18 cellular contexts compared by ENCODE assay signal in the genomic region with DNA sequence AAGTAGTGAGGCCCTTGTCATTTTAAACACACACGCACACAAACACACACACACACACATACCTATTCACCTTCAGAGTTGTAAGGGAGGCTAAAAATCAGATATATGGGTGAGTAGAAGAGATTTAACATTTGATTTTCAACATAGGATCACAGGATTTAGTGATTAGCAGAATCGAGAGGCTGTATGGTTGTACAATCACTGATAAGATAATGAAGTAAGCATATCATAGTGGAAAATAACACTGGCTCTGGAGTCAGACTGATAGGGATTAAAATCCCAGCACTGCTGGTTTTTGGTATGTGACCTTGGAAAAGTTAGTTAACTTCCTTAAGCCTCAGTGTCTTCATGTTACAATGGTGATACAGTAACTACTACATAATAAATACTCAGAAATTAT.
"Had no signal": no experiment of that assay in that cellular context is flagged by ENCODE, and none has a peak within 500 bp of the region (broad histone marks: within the 10 kb centered on the region; RNA-seq: fewer than 3 reads in every experiment).

No MANE protein-coding gene starts in this region.

- H3K27me3 Mint-ChIP-seq: activated naive CD4-positive, alpha-beta T cell treated with anti-CD3 and anti-CD28 coated beads, Interleukin-2, amount 50 U/mL, for 24 hours; natural killer cell treated with Interleukin-12 subunit alpha and Interleukin-12 subunit beta and Interleukin-15 and Interleukin-18, amount 100 ng/mL, for 72 hours; progenitor cell of endocrine pancreas; type B pancreatic cell had no signal

- H3K27me3 ChIP-seq: heart left ventricle had no signal

- H3K4me1 Mint-ChIP-seq: activated naive CD4-positive, alpha-beta T cell treated with anti-CD3 and anti-CD28 coated beads, Interleukin-2, amount 50 U/mL, for 24 hours; immature natural killer cell; stimulated activated naive CD8-positive, alpha-beta T cell treated with anti-CD3 and anti-CD28 coated beads, Interleukin-15, amount 100 ng/mL, for 72 hours had no signal

- H3K4me3 Mint-ChIP-seq: activated naive CD4-positive, alpha-beta T cell treated with anti-CD3 and anti-CD28 coated beads, Interleukin-2, amount 50 U/mL, for 24 hours; activated T-cell treated with anti-CD3 and anti-CD28 coated beads, Interleukin-2, amount 50 U/mL, for 4 hours; effector memory CD8-positive, alpha-beta T cell; immature natural killer cell; natural killer cell treated with Interleukin-12 subunit alpha and Interleukin-12 subunit beta and Interleukin-15 and Interleukin-18, amount 100 ng/mL, for 72 hours; stimulated activated naive CD8-positive, alpha-beta T cell treated with anti-CD3 and anti-CD28 coated beads, Interleukin-15, amount 100 ng/mL, for 72 hours; T-helper 1 cell treated with Interleukin-12 subunit alpha and Interleukin-12 subunit beta and Interleukin-4 antibody, amounts not matched to agents 30 μg/mL and 1 μg/mL, for 36 hours had no signal

- H3K36me3 Mint-ChIP-seq: activated naive CD4-positive, alpha-beta T cell treated with anti-CD3 and anti-CD28 coated beads, Interleukin-2, amount 50 U/mL, for 24 hours; natural killer cell treated with Interleukin-12 subunit alpha and Interleukin-12 subunit beta and Interleukin-15 and Interleukin-18, amount 100 ng/mL, for 72 hours had no signal

- H3K27ac Mint-ChIP-seq: activated naive CD4-positive, alpha-beta T cell treated with anti-CD3 and anti-CD28 coated beads, Interleukin-2, amount 50 U/mL, for 24 hours; effector memory CD8-positive, alpha-beta T cell; immature natural killer cell; natural killer cell treated with Interleukin-12 subunit alpha and Interleukin-12 subunit beta and Interleukin-15 and Interleukin-18, amount 100 ng/mL, for 72 hours; progenitor cell of endocrine pancreas; stimulated activated naive CD8-positive, alpha-beta T cell treated with anti-CD3 and anti-CD28 coated beads, Interleukin-15, amount 100 ng/mL, for 72 hours; T-helper 1 cell treated with Interleukin-12 subunit alpha and Interleukin-12 subunit beta and Interleukin-4 antibody, amounts not matched to agents 30 μg/mL and 1 μg/mL, for 36 hours had no signal

- DNase-seq: activated CD4-positive, alpha-beta T cell treated with anti-CD3 and anti-CD28 coated beads, Interleukin-2, amount 50 U/mL, for 1 hour; activated CD8-positive, alpha-beta memory T cell treated with anti-CD3 and anti-CD28 coated beads, Interleukin-2, amount 50 U/mL, for 4 hours; activated effector memory CD4-positive, alpha-beta T cell treated with anti-CD3 and anti-CD28 coated beads, Interleukin-2, amount 50 U/mL, for 16 hours; activated T-cell treated with anti-CD3 and anti-CD28 coated beads, Interleukin-2, amount 50 U/mL, for 4 hours; effector memory CD8-positive, alpha-beta T cell; heart left ventricle; immature natural killer cell; kidney glomerular epithelial cell; left ventricle myocardium superior; occipital lobe; stimulated activated CD4-positive, alpha-beta T cell treated with anti-CD3 and anti-CD28 coated beads, Interleukin-4, amount 100 ng/mL, for 1 hour; stimulated activated naive CD8-positive, alpha-beta T cell treated with anti-CD3 and anti-CD28 coated beads, Interleukin-15, amount 100 ng/mL, for 72 hours had no signal

- H3K9me3 Mint-ChIP-seq: activated naive CD4-positive, alpha-beta T cell treated with anti-CD3 and anti-CD28 coated beads, Interleukin-2, amount 50 U/mL, for 24 hours; activated T-cell treated with anti-CD3 and anti-CD28 coated beads, Interleukin-2, amount 50 U/mL, for 4 hours; natural killer cell treated with Interleukin-12 subunit alpha and Interleukin-12 subunit beta and Interleukin-15 and Interleukin-18, amount 100 ng/mL, for 72 hours; stimulated activated naive CD8-positive, alpha-beta T cell treated with anti-CD3 and anti-CD28 coated beads, Interleukin-15, amount 100 ng/mL, for 72 hours; T-helper 1 cell treated with Interleukin-12 subunit alpha and Interleukin-12 subunit beta and Interleukin-4 antibody, amounts not matched to agents 30 μg/mL and 1 μg/mL, for 36 hours; type B pancreatic cell had no signal

- ATAC-seq: activated CD4-positive, CD25-positive, alpha-beta regulatory T cell treated with anti-CD3 and anti-CD28 coated beads, Interleukin-2, amount 50 U/mL, for 24 hours; activated T-cell treated with anti-CD3 and anti-CD28 coated beads, Interleukin-2, amount 50 U/mL, for 4 hours; effector memory CD8-positive, alpha-beta T cell; heart left ventricle; left ventricle myocardium superior; natural killer cell treated with Interleukin-12 subunit alpha and Interleukin-12 subunit beta and Interleukin-15 and Interleukin-18, amount 100 ng/mL, for 72 hours; stimulated activated naive CD8-positive, alpha-beta T cell treated with anti-CD3 and anti-CD28 coated beads, Interleukin-15, amount 100 ng/mL, for 72 hours had no signal

- H3K36me3 ChIP-seq: heart left ventricle had no signal
